Comparison of ENCODE assay signal across 1 cellular context in genomic region chr13:110702591-110703526, GRCh38.
TF ChIP-seq lines count a peak whose summit lies in the region.

No MANE protein-coding gene starts in this region.

TF ChIP-seq in HEK293, 187 proteins besides CTCF, POLR2A, EP300 and RAD21 (continued from another document and continues in another):
- TF ChIP-seq PRDM2 (tag by site-specific recombination; IDR thresholded peaks at IDR 0.05; ENCODE audit: borderline replicate concordance) (no peak), HOXC10 (CRISPR knock-in tag; IDR thresholded peaks at IDR 0.05) (no peak), GFI1B (tag by site-specific recombination; IDR thresholded peaks at IDR 0.05) (no peak), ZNF394 (tag by site-specific recombination; IDR thresholded peaks at IDR 0.05; ENCODE audit: borderline replicate concordance) (no peak), ZNF510 (tag by site-specific recombination; IDR thresholded peaks at IDR 0.05; ENCODE audit: insufficient replicate concordance) (no peak), ZNF785 (tag by site-specific recombination; IDR thresholded peaks at IDR 0.05) (no peak), ZNF138 (tag by site-specific recombination; IDR thresholded peaks at IDR 0.05; ENCODE audit: borderline replicate concordance) (no peak), HOXA7 (CRISPR knock-in tag; IDR thresholded peaks at IDR 0.05; ENCODE audit: borderline replicate concordance) (no peak), ZNF621 (tag by site-specific recombination; IDR thresholded peaks at IDR 0.05) (no peak), GLI4 (tag by site-specific recombination; IDR thresholded peaks at IDR 0.05) (no peak), ZNF416 (tag by site-specific recombination; IDR thresholded peaks at IDR 0.05) (no peak), ZNF623 (tag by site-specific recombination; IDR thresholded peaks at IDR 0.05) (no peak), PRDM10 (tag by site-specific recombination; IDR thresholded peaks at IDR 0.05) (0 out of 2 replicates have a peak, but pooled peaks have one; percentile 32), ZNF707 (tag by site-specific recombination; IDR thresholded peaks at IDR 0.05) (no peak), ELK4 (IDR thresholded peaks at IDR 0.05; ENCODE audit: borderline replicate concordance, low read depth, low read length) (no peak), ZNF157 (tag by site-specific recombination; IDR thresholded peaks at IDR 0.05) (no peak), ZNF48 (tag by site-specific recombination; IDR thresholded peaks at IDR 0.05) (no peak), INSM2 (tag by site-specific recombination; IDR thresholded peaks at IDR 0.05) (no peak), FEZF1 (tag by site-specific recombination; IDR thresholded peaks at IDR 0.05) (peak; percentile 52), ZBTB10 (tag by site-specific recombination; IDR thresholded peaks at IDR 0.05) (no peak), ZNF514 (tag by site-specific recombination; IDR thresholded peaks at IDR 0.05) (no peak), ZFP3 (tag by site-specific recombination; IDR thresholded peaks at IDR 0.05; ENCODE audit: low read depth) (no peak), ZNF184 (tag by site-specific recombination; IDR thresholded peaks at IDR 0.05) (no peak), ATF2 (tag by site-specific recombination; IDR thresholded peaks at IDR 0.05; ENCODE audit: low read depth) (peak; percentile 82), ZNF843 (tag by site-specific recombination; IDR thresholded peaks at IDR 0.05) (no peak), ZNF404 (tag by site-specific recombination; IDR thresholded peaks at IDR 0.05) (no peak), ZNF155 (tag by site-specific recombination; IDR thresholded peaks at IDR 0.05) (no peak), ZNF433 (tag by site-specific recombination; IDR thresholded peaks at IDR 0.05; ENCODE audit: low read depth) (no peak), ZNF664 (tag by site-specific recombination; IDR thresholded peaks at IDR 0.05) (no peak), RBAK (tag by site-specific recombination; IDR thresholded peaks at IDR 0.05) (no peak), ZNF701 (tag by site-specific recombination; IDR thresholded peaks at IDR 0.05) (no peak), ZBTB8A (tag by site-specific recombination; IDR thresholded peaks at IDR 0.05) (no peak), ZNF747 (tag by site-specific recombination; IDR thresholded peaks at IDR 0.05) (no peak), SETDB1 (IDR thresholded peaks at IDR 0.05; ENCODE audit: insufficient read length, low read length) (no peak), ZNF10 (tag by site-specific recombination; IDR thresholded peaks at IDR 0.05) (no peak), ZNF544 (tag by site-specific recombination; IDR thresholded peaks at IDR 0.05) (no peak), ZEB2 (tag by site-specific recombination; IDR thresholded peaks at IDR 0.05) (0 out of 2 replicates have a peak, but pooled peaks have one; percentile 20), ZNF280C (tag by site-specific recombination; IDR thresholded peaks at IDR 0.05) (no peak), ZBTB20 (tag by site-specific recombination; IDR thresholded peaks at IDR 0.05) (no peak), ZNF266 (tag by site-specific recombination; IDR thresholded peaks at IDR 0.05; ENCODE audit: low read depth) (no peak), KLF10 (tag by site-specific recombination; IDR thresholded peaks at IDR 0.05) (no peak), OSR2 (tag by site-specific recombination; IDR thresholded peaks at IDR 0.05) (no peak), ZNF174 (tag by site-specific recombination; IDR thresholded peaks at IDR 0.05) (no peak), ZNF600 (tag by site-specific recombination; IDR thresholded peaks at IDR 0.05) (peak; percentile 82), ZNF530 (tag by site-specific recombination; IDR thresholded peaks at IDR 0.05; ENCODE audit: low read depth) (no peak)
